ENCODE assay signal across 8 cellular contexts in genomic region chr5:178859625-178860521, GRCh38. TPM values are rescaled to one million over a fixed set of nuclear protein-coding genes. Genes with fewer than 3 reads are reported as not detected.
DNase-seq lines count a peak whose midpoint lies in the region; ATAC-seq and TF ChIP-seq lines count a peak whose summit lies in the region.

TSS of gene ZNF354B (plus strand) at chr5:178859953. CDS start at chr5:178861048, 1,095 bp downstream.

- in situ Hi-C loops in ACHN (cut with HindIII; ENCODE audit: low pct_ligation_motif_present, low pct_unique_long_range_greater_than_20kb, low sequenced_read_pairs): no loop called here

- peak; percentile 83 for DNase-seq in ACHN
- peak; percentile 90 for DNase-seq in NCI-H2196 (lab: John Stamatoyannopoulos, UW; ENCODE audit: unreplicated experiment)
- peak; percentile 94 to 97 for DNase-seq in cardiac fibroblast (ENCODE audit: low read depth in 2 of 2)
- peak; percentile 93 for DNase-seq in iPS-NIHi7 (ENCODE audit: extremely low spot score)
- DNase-seq in smooth muscle cell (lab: John Stamatoyannopoulos, UW; ENCODE audit: unreplicated experiment): peak; percentile 56

- no peaks in the 10 kb centered on the region for H3F3A ChIP-seq in smooth muscle cell (ENCODE audit: low read depth)

- peak within 1 kb of the TSS; percentile 42 for H3K27ac ChIP-seq in smooth muscle cell (ENCODE audit: low read depth)

- TF ChIP-seq CTCF in WI38 (IDR thresholded peaks at IDR 0.05; ENCODE audit: low read depth, low read length) (no peak), cardiac fibroblast (IDR thresholded peaks at IDR 0.05; ENCODE audit: low read depth, low read length) (no peak), smooth muscle cell (IDR thresholded peaks at IDR 0.05; ENCODE audit: borderline replicate concordance, insufficient read depth, poor library complexity, severe bottlenecking) (no peak)

- peaks cover 29% of the 10 kb centered on the region for H3K79me2 ChIP-seq in smooth muscle cell (ENCODE audit: low read depth)

- H3K36me3 ChIP-seq in smooth muscle cell (ENCODE audit: low read depth): no peaks in the 10 kb centered on the region

- H3K4me1 ChIP-seq in smooth muscle cell (ENCODE audit: low read depth): no peaks in the 10 kb centered on the region

- peak within 1 kb of the TSS; percentile 64 for H3K4me3 ChIP-seq in WI38 (ENCODE audit: low read depth, low read length)
- peak within 1 kb of the TSS; percentile 63 to 70 for H3K4me3 ChIP-seq in cardiac fibroblast (replicated peaks in 1 of 2; ENCODE audit: low read depth in 2 of 2, low read length in 2 of 2)
- H3K4me3 ChIP-seq in smooth muscle cell: peak within 1 kb of the TSS; percentile 84

- no peaks in the 10 kb centered on the region for H3K27me3 ChIP-seq in smooth muscle cell (ENCODE audit: low read depth)

- peak within 1 kb of the TSS; percentile 81 for H3K4me2 ChIP-seq in smooth muscle cell

- 2% methylated on average over 56 of the region's 86 CpGs for WGBS in smooth muscle cell (ENCODE audit: low lambda C conversion rate)

- no peaks in the 10 kb centered on the region for H4K20me1 ChIP-seq in smooth muscle cell (ENCODE audit: low read depth)

- H2AFZ ChIP-seq in smooth muscle cell (ENCODE audit: low read depth): peak within 1 kb of the TSS; percentile 81

- H3K9me3 ChIP-seq in smooth muscle cell (replicated peaks; ENCODE audit: low read depth): no peaks in the 10 kb centered on the region

- ATAC-seq in GM18868 (IDR thresholded peaks at IDR 0.05; ENCODE audit: unreplicated experiment): peak; percentile 99
- ATAC-seq in HG03103 (IDR thresholded peaks at IDR 0.05; ENCODE audit: low read depth, unreplicated experiment): peak; percentile 99

- peak within 1 kb of the TSS; percentile 62 for H3K9ac ChIP-seq in smooth muscle cell (ENCODE audit: low read depth)

RNA-seq across cellular contexts. Expression of gene ZNF354B, which starts in this region (rescaled TPM):
- 10.9 and 16.0 TPM in 2 replicates for total RNA-seq in smooth muscle cell
- 2.2 and 4.1 TPM in 2 replicates for polyA plus RNA-seq in smooth muscle cell

Comparison
In these comparisons a context has a peak if more than half of its experiments do, and no peak if none do; other contexts are left out.
1. Peak in every context shown above with its lines: DNase-seq, ATAC-seq, H3K4me3 ChIP-seq and H3K27ac ChIP-seq.